ENCODE assay signal across 12 cellular contexts in genomic region chr3:143157957-143158548, GRCh38. TPM values are rescaled to one million over a fixed set of nuclear protein-coding genes. Genes with fewer than 3 reads are reported as not detected.
DNase-seq lines count a peak whose midpoint lies in the region; ATAC-seq and TF ChIP-seq lines count a peak whose summit lies in the region.
"Had no signal": no experiment of that assay in that cellular context is flagged by ENCODE, and none has a peak within 500 bp of the region (broad histone marks: within the 10 kb centered on the region; RNA-seq: fewer than 3 reads in every experiment).

No MANE protein-coding gene starts in this region.

- peak; percentile 50 for ATAC-seq in GM18505 (IDR thresholded peaks at IDR 0.05; ENCODE audit: unreplicated experiment)
- ATAC-seq in GM19463 (IDR thresholded peaks at IDR 0.05; ENCODE audit: unreplicated experiment) = peak; percentile 55
- ATAC-seq in HG03045 (IDR thresholded peaks at IDR 0.05; ENCODE audit: unreplicated experiment) = peak; percentile 71
- peak; percentile 26 for ATAC-seq in activated naive CD8-positive, alpha-beta T cell treated with anti-CD3 and anti-CD28 coated beads, Interleukin-2, amount 10 ng/mL, durations not matched to agents 7 days and 5 days (ENCODE audit: low read depth)
- ATAC-seq: WTC11 had no signal

- peaks cover 5% of the 10 kb centered on the region for H3K4me1 Mint-ChIP-seq in activated naive CD8-positive, alpha-beta T cell treated with anti-CD3 and anti-CD28 coated beads, Interleukin-2, amount 10 ng/mL, durations not matched to agents 7 days and 5 days

- H3K27ac Mint-ChIP-seq in activated naive CD8-positive, alpha-beta T cell treated with anti-CD3 and anti-CD28 coated beads, Interleukin-2, amount 10 ng/mL, durations not matched to agents 7 days and 5 days = no peak overlapping the region
- H3K27ac Mint-ChIP-seq: WTC11 had no signal

- no peaks in the 10 kb centered on the region for H3K9me3 Mint-ChIP-seq in activated naive CD8-positive, alpha-beta T cell treated with anti-CD3 and anti-CD28 coated beads, Interleukin-2, amount 10 ng/mL, durations not matched to agents 7 days and 5 days
- H3K9me3 Mint-ChIP-seq: WTC11 had no signal

- H3K36me3 Mint-ChIP-seq in activated naive CD8-positive, alpha-beta T cell treated with anti-CD3 and anti-CD28 coated beads, Interleukin-2, amount 10 ng/mL, durations not matched to agents 7 days and 5 days = peaks cover 4% of the 10 kb centered on the region
- H3K36me3 Mint-ChIP-seq: WTC11 had no signal

- TF ChIP-seq POLR2A in GM18505 (IDR thresholded peaks at IDR 0.05; ENCODE audit: borderline replicate concordance, extremely low read depth, insufficient read depth, insufficient read length) = no peak

- no peak for DNase-seq in activated naive CD8-positive, alpha-beta T cell treated with anti-CD3 and anti-CD28 coated beads, Interleukin-2, amount 10 ng/mL, durations not matched to agents 7 days and 5 days
- DNase-seq in COR-L47 (lab: John Stamatoyannopoulos, UW) (no peak), caudate nucleus (lab: John Stamatoyannopoulos, UW) (no peak), foreskin melanocyte (no peak), AML-193 (lab: John Stamatoyannopoulos, UW) (no peak)
- DNase-seq: NCI-H748 treated with DMSO at 0.1 percent for 48 hours, pancreas had no signal

- H3K27ac ChIP-seq in caudate nucleus (ENCODE audit: low read depth, low read length) = no peak overlapping the region
- H3K27ac ChIP-seq: cardiac muscle cell, pancreas had no signal

- H3K27me3 Mint-ChIP-seq in activated naive CD8-positive, alpha-beta T cell treated with anti-CD3 and anti-CD28 coated beads, Interleukin-2, amount 10 ng/mL, durations not matched to agents 7 days and 5 days = no peaks in the 10 kb centered on the region

- POLR2A ChIA-PET in activated naive CD8-positive, alpha-beta T cell treated with anti-CD3 and anti-CD28 coated beads, Interleukin-2, amount 10 ng/mL, durations not matched to agents 7 days and 5 days (lab: Charles Lee) = no interaction called here

- H3K4me3 Mint-ChIP-seq in activated naive CD8-positive, alpha-beta T cell treated with anti-CD3 and anti-CD28 coated beads, Interleukin-2, amount 10 ng/mL, durations not matched to agents 7 days and 5 days = no peak overlapping the region
- H3K4me3 Mint-ChIP-seq: WTC11 had no signal

RNA-seq across cellular contexts. Expression of gene CHST2, which starts 38.5 kb away (rescaled TPM):
- total RNA-seq in activated naive CD8-positive, alpha-beta T cell treated with anti-CD3 and anti-CD28 coated beads, Interleukin-2, amount 10 ng/mL, durations not matched to agents 7 days and 5 days = 1 to 10 TPM; 2.4 to 3.0 TPM
